In genomic region chr1:2431503-2431902, GRCh38 we compare ENCODE assay signal across 19 cellular contexts. TPM values are rescaled to one million over a fixed set of nuclear protein-coding genes. Genes with fewer than 3 reads are reported as not detected.
DNase-seq lines count a peak whose midpoint lies in the region; ATAC-seq and TF ChIP-seq lines count a peak whose summit lies in the region.
"Had no signal": no experiment of that assay in that cellular context is flagged by ENCODE, and none has a peak within 500 bp of the region (broad histone marks: within the 10 kb centered on the region; RNA-seq: fewer than 3 reads in every experiment).

No MANE protein-coding gene starts in this region.

- peaks cover 0 to 31% (median 0%) of the 10 kb centered on the region in 11 experiments; a peak in 7 of 22 replicates for H4K20me1 ChIP-seq in BLaER1 treated with 17β-estradiol and CSF1 and Interleukin-3, amounts not matched to agents 10 nM and 100 nM

- ATAC-seq in foreskin keratinocyte: peak; percentile 4
- ATAC-seq in HG03139 (IDR thresholded peaks at IDR 0.05; ENCODE audit: unreplicated experiment): no peak
- ATAC-seq: A549, HCT116, K562, T-cell had no signal

- peak overlapping the region in 3 of 11 experiments; percentile 2 to 34 (median 9); a peak in 1 of 22 replicates for H3K9ac ChIP-seq in BLaER1 treated with 17β-estradiol and CSF1 and Interleukin-3, amounts not matched to agents 10 nM and 100 nM
- H3K9ac ChIP-seq: GM23248, SK-N-SH had no signal

- peaks cover 15 to 34% (median 23%) of the 10 kb centered on the region in 11 experiments; a peak in 18 of 22 replicates for H3K27me3 ChIP-seq in BLaER1 treated with 17β-estradiol and CSF1 and Interleukin-3, amounts not matched to agents 10 nM and 100 nM
- H3K27me3 ChIP-seq in WERI-Rb-1 (ENCODE audit: insufficient read depth, low read depth, severe bottlenecking): no peaks in the 10 kb centered on the region
- H3K27me3 ChIP-seq in foreskin keratinocyte: no peaks in the 10 kb centered on the region

- TF ChIP-seq CTCF in WERI-Rb-1 (IDR thresholded peaks at IDR 0.05; ENCODE audit: low read depth, low read length) (no peak), foreskin keratinocyte (conservative IDR thresholded peaks at IDR 0.05) (no peak)

- DNase-seq in NCI-H1694 treated with DMSO at 0.1 percent for 48 hours (lab: John Stamatoyannopoulos, UW): peak; percentile 91
- peak; percentile 54 for DNase-seq in WERI-Rb-1
- no peak for DNase-seq in foreskin keratinocyte
- DNase-seq in cerebellar nuclear complex (lab: John Stamatoyannopoulos, UW): no peak
- no peak for DNase-seq in NCI-H510A treated with DMSO at 0.1 percent for 48 hours (lab: John Stamatoyannopoulos, UW)
- no peak for DNase-seq in middle frontal gyrus (ENCODE audit: extremely low spot score, low spot score)
- DNase-seq: GM23248, NCI-H1048, NCI-H146, NCI-H446 treated with DMSO at 0.1 percent for 48 hours, SHP77, SK-N-SH, T-cell had no signal

- H3K4me2 ChIP-seq in BLaER1 treated with 17β-estradiol and CSF1 and Interleukin-3, amounts not matched to agents 10 nM and 100 nM: peak overlapping the region in 9 of 11 experiments; percentile 60 to 95 (median 82); a peak in 18 of 22 replicates
- H3K4me2 ChIP-seq: A549, SK-N-SH had no signal

- H3K9me3 ChIP-seq in BLaER1 treated with 17β-estradiol and CSF1 and Interleukin-3, amounts not matched to agents 10 nM and 100 nM (replicated peaks in 1 of 11): peaks cover 0 to 8% (median 0%) of the 10 kb centered on the region in 11 experiments; a peak in 3 of 22 replicates
- H3K9me3 ChIP-seq in WERI-Rb-1 (ENCODE audit: severe bottlenecking): peaks cover 8% of the 10 kb centered on the region
- H3K9me3 ChIP-seq: SK-N-SH had no signal

- peak overlapping the region in 5 of 11 experiments; percentile 65 to 94 (median 87); a peak in 6 of 22 replicates for H3K27ac ChIP-seq in BLaER1 treated with 17β-estradiol and CSF1 and Interleukin-3, amounts not matched to agents 10 nM and 100 nM
- peak overlapping the region; percentile 39; the same call in 1 of the 2 replicates for H3K27ac ChIP-seq in WERI-Rb-1
- H3K27ac ChIP-seq in foreskin keratinocyte: no peak overlapping the region
- H3K27ac ChIP-seq: A549, GM23248 had no signal

- H3K4me1 ChIP-seq in BLaER1 treated with 17β-estradiol and CSF1 and Interleukin-3, amounts not matched to agents 10 nM and 100 nM: peaks cover 0 to 90% (median 76%) of the 10 kb centered on the region in 10 experiments; a peak in 17 of 20 replicates
- H3K4me1 ChIP-seq in foreskin keratinocyte: peaks cover 6% of the 10 kb centered on the region
- H3K4me1 ChIP-seq: A549 had no signal

- H3K4me3 ChIP-seq in BLaER1 treated with 17β-estradiol and CSF1 and Interleukin-3, amounts not matched to agents 10 nM and 100 nM: no peak overlapping the region
- no peak overlapping the region for H3K4me3 ChIP-seq in WERI-Rb-1 (ENCODE audit: low read depth, low read length)
- H3K4me3 ChIP-seq: A549, GM23248, K562 had no signal

- H3K36me3 ChIP-seq in BLaER1 treated with 17β-estradiol and CSF1 and Interleukin-3, amounts not matched to agents 10 nM and 100 nM: no peaks in the 10 kb centered on the region
- H3K36me3 ChIP-seq in WERI-Rb-1: no peaks in the 10 kb centered on the region

RNA-seq across cellular contexts. Expression of gene PEX10, which starts 19.1 kb away (rescaled TPM):
- 28.5 and 31.1 TPM in 2 replicates for total RNA-seq in foreskin keratinocyte
- 27.1 and 27.7 TPM in 2 replicates for polyA plus RNA-seq in foreskin keratinocyte

RNA-seq across cellular contexts. Expression of gene RER1, which starts 39.9 kb away (rescaled TPM):
- total RNA-seq in foreskin keratinocyte: 140 and 161 TPM in 2 replicates
- 205 and 223 TPM in 2 replicates for polyA plus RNA-seq in foreskin keratinocyte

RNA-seq across cellular contexts. Expression of gene MORN1, which starts 40.1 kb away (rescaled TPM):
- 5.3 and 5.9 TPM in 2 replicates for total RNA-seq in foreskin keratinocyte
- polyA plus RNA-seq in foreskin keratinocyte: 2.1 and 2.2 TPM in 2 replicates

RNA-seq across cellular contexts. Expression of gene PLCH2, which starts 44.6 kb away (rescaled TPM):
- 132 and 148 TPM in 2 replicates for total RNA-seq in foreskin keratinocyte
- 78.0 and 89.4 TPM in 2 replicates for polyA plus RNA-seq in foreskin keratinocyte
- total RNA-seq: GM23248 had no signal
- polyA plus RNA-seq: CD14-positive monocyte, GM23248, K562 had no signal

Comparison
In these comparisons a context has a peak if more than half of its experiments do, and no peak if none do; other contexts are left out.
1. DNase-seq: peak in NCI-H1694 treated with DMSO at 0.1 percent for 48 hours (single experiment) and WERI-Rb-1 (single experiment); none in foreskin keratinocyte (0 of 2), cerebellar nuclear complex (0 of 2), NCI-H510A treated with DMSO at 0.1 percent for 48 hours (single experiment) and middle frontal gyrus (single experiment).